ENCODE assay signal across 14 cellular contexts in genomic region chr7:36011588-36011965, GRCh38.
"Had no signal": no experiment of that assay in that cellular context is flagged by ENCODE, and none has a peak within 500 bp of the region (broad histone marks: within the 10 kb centered on the region; RNA-seq: fewer than 3 reads in every experiment).

No MANE protein-coding gene starts in this region.

- FAIRE-seq: islet of Langerhans had no signal

- H3K4me1 Mint-ChIP-seq: activated B cell treated with CpG ODN at 0.5 μM for 24 hours; activated CD4-positive, alpha-beta T cell treated with anti-CD3 and anti-CD28 coated beads, Interleukin-2, amount 10 ng/mL, durations not matched to agents 24 days and 14 days; activated T-helper 17 cell treated with anti-CD3 and anti-CD28 coated beads, Interleukin-2, amount 50 U/mL, for 72 hours; memory B cell had no signal

- H3K9me3 Mint-ChIP-seq: activated CD4-positive, alpha-beta T cell treated with anti-CD3 and anti-CD28 coated beads, Interleukin-2, amount 10 ng/mL, durations not matched to agents 24 days and 14 days; activated naive CD4-positive, alpha-beta T cell treated with anti-CD3 and anti-CD28 coated beads for 36 hours; activated T-helper 17 cell treated with anti-CD3 and anti-CD28 coated beads, Interleukin-2, amount 50 U/mL, for 72 hours; effector memory CD8-positive, alpha-beta T cell; stimulated activated naive CD8-positive, alpha-beta T cell treated with anti-CD3 and anti-CD28 coated beads, Interleukin-15, Interleukin-2, amounts not matched to agents 100 ng/mL and 50 ng/mL, for 24 hours had no signal

- ATAC-seq: activated T-helper 17 cell treated with anti-CD3 and anti-CD28 coated beads, Interleukin-2, amount 50 U/mL, for 72 hours; effector memory CD8-positive, alpha-beta T cell; left lobe of liver; upper lobe of right lung had no signal

- H3K36me3 Mint-ChIP-seq: memory B cell had no signal

- DNase-seq: activated B cell treated with CpG ODN at 0.5 μM for 24 hours; activated CD4-positive, alpha-beta T cell treated with anti-CD3 and anti-CD28 coated beads, Interleukin-2, amount 10 ng/mL, durations not matched to agents 24 days and 14 days; activated naive CD4-positive, alpha-beta T cell treated with anti-CD3 and anti-CD28 coated beads for 36 hours; effector memory CD8-positive, alpha-beta T cell; nephron progenitor cell; stimulated activated CD4-positive, alpha-beta T cell treated with anti-CD3 and anti-CD28 coated beads, Interleukin-15, amount 100 ng/mL, for 24 hours; stimulated activated CD4-positive, alpha-beta T cell treated with anti-CD3 and anti-CD28 coated beads, Interleukin-4, amount 100 ng/mL, for 24 hours; T-helper 1 cell; upper lobe of right lung had no signal

- H3K4me3 Mint-ChIP-seq: activated B cell treated with CpG ODN at 0.5 μM for 24 hours; activated CD4-positive, alpha-beta T cell treated with anti-CD3 and anti-CD28 coated beads, Interleukin-2, amount 10 ng/mL, durations not matched to agents 24 days and 14 days; activated naive CD4-positive, alpha-beta T cell treated with anti-CD3 and anti-CD28 coated beads for 36 hours; activated T-helper 17 cell treated with anti-CD3 and anti-CD28 coated beads, Interleukin-2, amount 50 U/mL, for 72 hours; effector memory CD8-positive, alpha-beta T cell; memory B cell; nephron progenitor cell; stimulated activated naive CD8-positive, alpha-beta T cell treated with anti-CD3 and anti-CD28 coated beads, Interleukin-15, Interleukin-2, amounts not matched to agents 100 ng/mL and 50 ng/mL, for 24 hours had no signal

- H3K27me3 Mint-ChIP-seq: activated T-helper 17 cell treated with anti-CD3 and anti-CD28 coated beads, Interleukin-2, amount 50 U/mL, for 72 hours; stimulated activated naive CD8-positive, alpha-beta T cell treated with anti-CD3 and anti-CD28 coated beads, Interleukin-15, Interleukin-2, amounts not matched to agents 100 ng/mL and 50 ng/mL, for 24 hours had no signal

- H3K27ac Mint-ChIP-seq: activated B cell treated with CpG ODN at 0.5 μM for 24 hours; activated CD4-positive, alpha-beta T cell treated with anti-CD3 and anti-CD28 coated beads, Interleukin-2, amount 10 ng/mL, durations not matched to agents 24 days and 14 days; activated naive CD4-positive, alpha-beta T cell treated with anti-CD3 and anti-CD28 coated beads for 36 hours; activated T-helper 17 cell treated with anti-CD3 and anti-CD28 coated beads, Interleukin-2, amount 50 U/mL, for 72 hours; effector memory CD8-positive, alpha-beta T cell; memory B cell; nephron progenitor cell; stimulated activated naive CD8-positive, alpha-beta T cell treated with anti-CD3 and anti-CD28 coated beads, Interleukin-15, Interleukin-2, amounts not matched to agents 100 ng/mL and 50 ng/mL, for 24 hours had no signal
